17 cellular contexts compared by ENCODE assay signal in the genomic region with DNA sequence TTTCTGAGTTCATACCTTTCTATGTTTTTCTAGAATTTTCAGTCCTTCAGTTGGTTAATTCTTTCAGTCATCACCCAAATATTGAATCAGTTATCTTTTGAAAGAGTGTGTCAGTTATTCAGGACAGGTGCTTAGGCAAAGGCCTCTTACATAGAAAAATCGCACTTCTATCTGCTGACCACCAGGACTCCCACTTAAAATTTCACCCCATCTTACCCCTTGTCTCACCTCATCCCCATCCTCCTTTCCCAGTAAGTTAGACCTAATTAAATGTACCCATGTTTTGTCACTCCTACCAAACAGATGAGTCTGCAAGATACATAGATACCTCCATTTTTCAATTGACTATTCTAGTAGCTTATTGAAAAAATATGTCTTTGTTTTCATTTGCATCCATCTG.
"Had no signal": no experiment of that assay in that cellular context is flagged by ENCODE, and none has a peak within 500 bp of the region (broad histone marks: within the 10 kb centered on the region; RNA-seq: fewer than 3 reads in every experiment).

No MANE protein-coding gene starts in this region.

- H3K4me3 ChIP-seq: gastroesophageal sphincter, left ventricle myocardium inferior, prostate gland, right lobe of liver, suprapubic skin had no signal

- H3K9me3 Mint-ChIP-seq: activated T-cell treated with anti-CD3 and anti-CD28 coated beads, Interleukin-2, amount 50 U/mL, for 72 hours; stimulated activated naive CD8-positive, alpha-beta T cell treated with anti-CD3 and anti-CD28 coated beads, Interleukin-15, Interleukin-2, amounts not matched to agents 100 ng/mL and 50 ng/mL, for 24 hours had no signal

- H3K36me3 ChIP-seq: gastroesophageal sphincter, left ventricle myocardium inferior, prostate gland, right lobe of liver, suprapubic skin had no signal

- H3K27me3 ChIP-seq: gastroesophageal sphincter, right lobe of liver, suprapubic skin had no signal

- ATAC-seq: activated CD8-positive, alpha-beta T cell treated with anti-CD3 and anti-CD28 coated beads, Interleukin-2, amount 10 ng/mL, durations not matched to agents 7 days and 5 days; activated naive CD4-positive, alpha-beta T cell treated with anti-CD3 and anti-CD28 coated beads, Interleukin-2, amount 50 U/mL, for 72 hours; activated T-cell treated with anti-CD3 and anti-CD28 coated beads, Interleukin-2, amount 50 U/mL, for 72 hours; gastroesophageal sphincter; naive thymus-derived CD8-positive, alpha-beta T cell; right lobe of liver; T-helper 17 cell; WTC11 had no signal

- H3K4me1 ChIP-seq: prostate gland, right lobe of liver had no signal

- H3K4me1 Mint-ChIP-seq: naive thymus-derived CD8-positive, alpha-beta T cell; T-helper 17 cell had no signal

- H3K27ac Mint-ChIP-seq: activated CD8-positive, alpha-beta T cell treated with anti-CD3 and anti-CD28 coated beads, Interleukin-2, amount 10 ng/mL, durations not matched to agents 7 days and 5 days; activated naive CD4-positive, alpha-beta T cell treated with anti-CD3 and anti-CD28 coated beads, Interleukin-2, amount 50 U/mL, for 72 hours; activated T-cell treated with anti-CD3 and anti-CD28 coated beads, Interleukin-2, amount 50 U/mL, for 72 hours; naive thymus-derived CD8-positive, alpha-beta T cell; stimulated activated naive CD8-positive, alpha-beta T cell treated with anti-CD3 and anti-CD28 coated beads, Interleukin-15, Interleukin-2, amounts not matched to agents 100 ng/mL and 50 ng/mL, for 24 hours; T-helper 17 cell; WTC11 had no signal

- H3K9me3 ChIP-seq: gastroesophageal sphincter, prostate gland, right lobe of liver, suprapubic skin had no signal

- H3K4me3 Mint-ChIP-seq: activated CD8-positive, alpha-beta T cell treated with anti-CD3 and anti-CD28 coated beads, Interleukin-2, amount 10 ng/mL, durations not matched to agents 7 days and 5 days; activated T-cell treated with anti-CD3 and anti-CD28 coated beads, Interleukin-2, amount 50 U/mL, for 72 hours; naive thymus-derived CD8-positive, alpha-beta T cell; stimulated activated naive CD8-positive, alpha-beta T cell treated with anti-CD3 and anti-CD28 coated beads, Interleukin-15, Interleukin-2, amounts not matched to agents 100 ng/mL and 50 ng/mL, for 24 hours; T-helper 17 cell; WTC11 had no signal

- H3K27me3 Mint-ChIP-seq: T-helper 17 cell had no signal

- DNase-seq: activated CD4-positive, alpha-beta T cell treated with anti-CD3 and anti-CD28 coated beads for 48 hours; activated CD8-positive, alpha-beta memory T cell treated with anti-CD3 and anti-CD28 coated beads, Interleukin-2, amount 50 U/mL, for 48 hours; activated CD8-positive, alpha-beta T cell treated with anti-CD3 and anti-CD28 coated beads, Interleukin-2, amount 10 ng/mL, durations not matched to agents 7 days and 5 days; activated gamma-delta T cell; activated T-cell treated with anti-CD3 and anti-CD28 coated beads, Interleukin-2, amount 50 U/mL, for 72 hours; left ventricle myocardium inferior; naive thymus-derived CD8-positive, alpha-beta T cell; nucleus accumbens; right lobe of liver; T-helper 17 cell; trophoblast cell had no signal

- H3K27ac ChIP-seq: gastroesophageal sphincter, left ventricle myocardium inferior, prostate gland, right lobe of liver, suprapubic skin had no signal
